In genomic region chr7:41891967-41892755, GRCh38 we compare ENCODE assay signal across 13 cellular contexts.
DNase-seq lines count a peak whose midpoint lies in the region; ATAC-seq and TF ChIP-seq lines count a peak whose summit lies in the region.
"Had no signal": no experiment of that assay in that cellular context is flagged by ENCODE, and none has a peak within 500 bp of the region (broad histone marks: within the 10 kb centered on the region; RNA-seq: fewer than 3 reads in every experiment).

No MANE protein-coding gene starts in this region.

- ATAC-seq in WTC11 (peak; percentile 97), GM19023 (IDR thresholded peaks at IDR 0.05; ENCODE audit: unreplicated experiment) (no peak), HG02610 (IDR thresholded peaks at IDR 0.05; ENCODE audit: unreplicated experiment) (no peak)

- no peaks in the 10 kb centered on the region for H3K4me1 ChIP-seq in neural progenitor cell

- POLR2A ChIA-PET in GM10248 (lab: Yijun Ruan, JAX) = interaction anchor here (0.8 kb wide), 1 partner anchor 862 kb away, joined by 3 read pairs; no protein-coding TSS in a partner anchor
- POLR2A ChIA-PET in HEK293T (lab: Yijun Ruan, JAX) = no interaction called here
- POLR2A ChIA-PET in WTC11 (lab: Charles Lee) = interaction anchor here (0.6 kb wide), 1 partner anchor 428 kb away, joined by 3 read pairs; no protein-coding TSS in a partner anchor

- H3K27ac ChIP-seq in neural progenitor cell = no peak overlapping the region

- no peaks in the 10 kb centered on the region for H3K36me3 Mint-ChIP-seq in WTC11
- no peaks in the 10 kb centered on the region for H3K36me3 Mint-ChIP-seq in neural progenitor cell

- H3F3A ChIP-seq in neural progenitor cell (ENCODE audit: low read depth) = no peaks in the 10 kb centered on the region

- H4K20me1 ChIP-seq in neural progenitor cell (ENCODE audit: low read depth) = no peaks in the 10 kb centered on the region

- H3K9me3 Mint-ChIP-seq in WTC11 (no peaks in the 10 kb centered on the region), neural progenitor cell (peaks cover 1% of the 10 kb centered on the region)

- H3K36me3 ChIP-seq in neural progenitor cell = no peaks in the 10 kb centered on the region

- no peak overlapping the region for H3K4me2 ChIP-seq in neural progenitor cell

- H3K27ac Mint-ChIP-seq in WTC11 (no peak overlapping the region), neural progenitor cell (no peak overlapping the region)
- H3K27ac Mint-ChIP-seq: T-helper 2 cell treated with Interferon-gamma antibody and Interleukin-4, amounts not matched to agents 5 μg/mL and 100 μg/mL, for 36 hours had no signal

- H3K9ac ChIP-seq in neural progenitor cell = no peak overlapping the region

- H3K9me3 ChIP-seq in neural progenitor cell (ENCODE audit: low read depth) = no peaks in the 10 kb centered on the region

- CTCF ChIA-PET in GM10248 (lab: Yijun Ruan, JAX) = interaction anchor here (1.0 to 4.6 kb wide), 7 partner anchors 9 to 64 kb away, joined by 3 to 19 read pairs (median 7); no protein-coding TSS in a partner anchor
- CTCF ChIA-PET in HEK293T (lab: Yijun Ruan, JAX) = interaction anchor here (0.6 to 1.1 kb wide), 2 partner anchors 8 to 68 kb away, joined by 3 to 9 read pairs; no protein-coding TSS in a partner anchor
- CTCF ChIA-PET in WTC11 (lab: Charles Lee) = interaction anchor here (0.5 to 2.3 kb wide), 25 partner anchors 9 to 1040 kb away, joined by 3 to 23 read pairs (median 6); partner anchors contain the start of genes MRPL32 and PSMA2

- H3K79me2 ChIP-seq in neural progenitor cell (ENCODE audit: low read depth) = no peaks in the 10 kb centered on the region

- H3K4me3 Mint-ChIP-seq in WTC11 (no peak overlapping the region), neural progenitor cell (no peak overlapping the region)
- H3K4me3 Mint-ChIP-seq: stimulated activated naive CD8-positive, alpha-beta T cell treated with anti-CD3 and anti-CD28 coated beads, Interleukin-15, Interleukin-2, amounts not matched to agents 100 ng/mL and 50 ng/mL, for 24 hours; T-helper 2 cell treated with Interferon-gamma antibody and Interleukin-4, amounts not matched to agents 5 μg/mL and 100 μg/mL, for 36 hours had no signal

- TF ChIP-seq CTCF in GM10248 (IDR thresholded peaks at IDR 0.05; ENCODE audit: control extremely low read depth, extremely low read depth, low read depth, missing control alignments) = peak; percentile 22
- TF ChIP-seq CTCF in WTC11 (IDR thresholded peaks at IDR 0.05) = peak; percentile 28; the same call in 1 of the 2 replicates
- peak; percentile 43 for TF ChIP-seq CTCF in neural progenitor cell (IDR thresholded peaks at IDR 0.05)

- H2AFZ ChIP-seq in neural progenitor cell (replicated peaks) = no peak overlapping the region

- H3K27me3 Mint-ChIP-seq in WTC11 (ENCODE audit: low read depth) (no peaks in the 10 kb centered on the region), neural progenitor cell (ENCODE audit: insufficient read depth, low read depth) (peaks cover 3% of the 10 kb centered on the region)

- DNase-seq in GM10248 (ENCODE audit: extremely low spot score) (no peak), HEK293T (ENCODE audit: extremely low spot score) (peak; percentile 37), WTC11 (ENCODE audit: low spot score) (peak; percentile 65), neural progenitor cell (ENCODE audit: low spot score) (peak; percentile 28), mucosa of gallbladder (ENCODE audit: low spot score) (no peak)
- DNase-seq in stimulated activated CD4-positive, alpha-beta T cell treated with anti-CD3 and anti-CD28 coated beads, Interleukin-2, amount 100 ng/mL, for 48 hours = no peak
- DNase-seq: amniotic stem cell, NCI-H187, occipital lobe had no signal

- H3K4me1 Mint-ChIP-seq in WTC11 = peaks cover 5% of the 10 kb centered on the region; the same call in 1 of the 2 replicates
- H3K4me1 Mint-ChIP-seq in neural progenitor cell = peaks cover 11% of the 10 kb centered on the region

- H3K27me3 ChIP-seq in neural progenitor cell = no peaks in the 10 kb centered on the region

- no peak overlapping the region for H3K4me3 ChIP-seq in neural progenitor cell

TF ChIP-seq in HEK293T, 16 proteins besides CTCF, POLR2A, EP300 and RAD21:
- no peak for TF ChIP-seq TARDBP (IDR thresholded peaks at IDR 0.05)
- no peak for TF ChIP-seq SP1 (IDR thresholded peaks at IDR 0.05)
- no peak for TF ChIP-seq ELF4 (IDR thresholded peaks at IDR 0.05)
- TF ChIP-seq CTBP1 (IDR thresholded peaks at IDR 0.05; ENCODE audit: borderline replicate concordance) = no peak
- no peak for TF ChIP-seq FOXK2 (IDR thresholded peaks at IDR 0.05)
- TF ChIP-seq FOXM1 (IDR thresholded peaks at IDR 0.05; ENCODE audit: borderline replicate concordance) = no peak
- no peak for TF ChIP-seq L3MBTL2 (conservative IDR thresholded peaks at IDR 0.05)
- no peak for TF ChIP-seq SUZ12 (IDR thresholded peaks at IDR 0.05)

TF ChIP-seq in WTC11, 78 proteins besides CTCF, POLR2A, EP300 and RAD21:
- TF ChIP-seq JUN (CRISPR knock-in tag; IDR thresholded peaks at IDR 0.05) (no peak), ZNF219 (CRISPR knock-in tag; IDR thresholded peaks at IDR 0.05; ENCODE audit: borderline replicate concordance) (no peak), ZSCAN18 (CRISPR knock-in tag; IDR thresholded peaks at IDR 0.05) (0 out of 2 replicates have a peak, but pooled peaks have one; percentile 50), TP53 (CRISPR knock-in tag; IDR thresholded peaks at IDR 0.05) (no peak), TCF7 (CRISPR knock-in tag; IDR thresholded peaks at IDR 0.05; ENCODE audit: low read depth) (no peak), ZNF423 (CRISPR knock-in tag; IDR thresholded peaks at IDR 0.05) (peak; percentile 37; the same call in 1 of the 2 replicates), FOXP1 (CRISPR knock-in tag; IDR thresholded peaks at IDR 0.05; ENCODE audit: borderline replicate concordance) (no peak), USF1 (CRISPR knock-in tag; IDR thresholded peaks at IDR 0.05) (no peak), ZNF317 (CRISPR knock-in tag; IDR thresholded peaks at IDR 0.05; ENCODE audit: borderline replicate concordance, low read depth) (no peak), NFYB (CRISPR knock-in tag; conservative IDR thresholded peaks at IDR 0.05; ENCODE audit: low read depth) (no peak)

Comparison
In these comparisons a context has a peak if more than half of its experiments do, and no peak if none do; other contexts are left out.
1. DNase-seq: peak in HEK293T (single experiment), WTC11 (single experiment) and neural progenitor cell (single experiment); none in GM10248 (single experiment), mucosa of gallbladder (single experiment) and stimulated activated CD4-positive, alpha-beta T cell treated with anti-CD3 and anti-CD28 coated beads, Interleukin-2, amount 100 ng/mL, for 48 hours (0 of 2).
2. Peak in every context shown above with its lines, with median percentiles within 50 percentile points of each other: CTCF ChIP-seq.